23 cellular contexts compared by ENCODE assay signal in genomic region chr3:172239218-172239738, GRCh38.
DNase-seq lines count a peak whose midpoint lies in the region; ATAC-seq and TF ChIP-seq lines count a peak whose summit lies in the region.
"Had no signal": no experiment of that assay in that cellular context is flagged by ENCODE, and none has a peak within 500 bp of the region (broad histone marks: within the 10 kb centered on the region; RNA-seq: fewer than 3 reads in every experiment).

No MANE protein-coding gene starts in this region.

- peaks cover 99% of the 10 kb centered on the region for H3K79me2 ChIP-seq in smooth muscle cell (ENCODE audit: low read depth)

- CTCF ChIA-PET in activated CD8-positive, alpha-beta T cell treated with anti-CD3 and anti-CD28 coated beads for 36 hours (lab: Charles Lee), result no interaction called here

- intact Hi-C loops in Right ventricle myocardium superior (cut with DNase I), result no loop called here
- intact Hi-C loops in activated CD8-positive, alpha-beta T cell treated with anti-CD3 and anti-CD28 coated beads for 36 hours (cut with micrococcal nuclease), result no loop called here

- H2AFZ ChIP-seq in smooth muscle cell (ENCODE audit: low read depth), result no peak overlapping the region
- H2AFZ ChIP-seq: GM23338 had no signal

- H3K9me3 ChIP-seq in right atrium auricular region, result peaks cover 0 to 6% of the 10 kb centered on the region in 2 donors
- no peaks in the 10 kb centered on the region for H3K9me3 ChIP-seq in smooth muscle cell (replicated peaks; ENCODE audit: low read depth)

- peaks cover 19% of the 10 kb centered on the region for H3K9me3 Mint-ChIP-seq in endothelial cell (ENCODE audit: unreplicated experiment)
- peaks cover 18% of the 10 kb centered on the region for H3K9me3 Mint-ChIP-seq in activated CD8-positive, alpha-beta T cell treated with anti-CD3 and anti-CD28 coated beads for 36 hours

- H3K27ac ChIP-seq in right atrium auricular region (no peak overlapping the region), smooth muscle cell (ENCODE audit: low read depth) (peak overlapping the region; percentile 56)

- H3K27me3 ChIP-seq in right atrium auricular region (no peaks in the 10 kb centered on the region), smooth muscle cell (ENCODE audit: low read depth) (no peaks in the 10 kb centered on the region)

- WGBS in smooth muscle cell (ENCODE audit: low lambda C conversion rate), result 92% methylated on average over 3 of the region's 3 CpGs

- peak overlapping the region; percentile 37 for H3K4me3 Mint-ChIP-seq in endothelial cell (ENCODE audit: unreplicated experiment)
- no peak overlapping the region for H3K4me3 Mint-ChIP-seq in activated CD8-positive, alpha-beta T cell treated with anti-CD3 and anti-CD28 coated beads for 36 hours
- H3K4me3 Mint-ChIP-seq: B cell; CD4-positive, alpha-beta T cell; GM23338 had no signal

- H3K4me3 ChIP-seq in right atrium auricular region, result no peak overlapping the region
- no peak overlapping the region for H3K4me3 ChIP-seq in smooth muscle cell
- H3K4me3 ChIP-seq: GM23338 had no signal

- no peak overlapping the region for H3K4me2 ChIP-seq in smooth muscle cell
- H3K4me2 ChIP-seq: GM23338 had no signal

- peaks cover 52% of the 10 kb centered on the region for H3K36me3 Mint-ChIP-seq in endothelial cell (ENCODE audit: low read depth, unreplicated experiment)
- peaks cover 27% of the 10 kb centered on the region for H3K36me3 Mint-ChIP-seq in activated CD8-positive, alpha-beta T cell treated with anti-CD3 and anti-CD28 coated beads for 36 hours (ENCODE audit: low read depth)

- ATAC-seq in Right ventricle myocardium superior (ENCODE audit: poor library complexity), result peak; percentile 21
- ATAC-seq in activated CD8-positive, alpha-beta T cell treated with anti-CD3 and anti-CD28 coated beads for 36 hours, result no peak
- ATAC-seq: GM23338, HCT116 had no signal

- peaks cover 22% of the 10 kb centered on the region for H3K4me1 Mint-ChIP-seq in endothelial cell (ENCODE audit: unreplicated experiment)
- peaks cover 7% of the 10 kb centered on the region for H3K4me1 Mint-ChIP-seq in activated CD8-positive, alpha-beta T cell treated with anti-CD3 and anti-CD28 coated beads for 36 hours (ENCODE audit: low read depth)
- H3K4me1 Mint-ChIP-seq: B cell, GM23338 had no signal

- no peak for DNase-seq in Right ventricle myocardium superior
- DNase-seq in right atrium auricular region (ENCODE audit: low spot score), result no peak
- DNase-seq in RPMI7951 (ENCODE audit: low read depth), result peak; percentile 10
- no peak for DNase-seq in endothelial cell (ENCODE audit: low spot score)
- DNase-seq in smooth muscle cell (lab: John Stamatoyannopoulos, UW; ENCODE audit: unreplicated experiment), result no peak
- DNase-seq in anterior cingulate cortex (lab: John Stamatoyannopoulos, UW), result no peak
- no peak for DNase-seq in T1000 (lab: John Stamatoyannopoulos, UW)
- no peak for DNase-seq in activated CD8-positive, alpha-beta T cell treated with anti-CD3 and anti-CD28 coated beads for 36 hours
- DNase-seq: 8988T; CD4-positive, alpha-beta T cell; GF-D8; KG1; MV-4-11; NCI-H1417; NCI-H187; NCI-H2107; NCI-H510A; NCI-H748 treated with DMSO at 0.1 percent for 48 hours; NK-92 treated with Interleukin-12 subunit alpha and Interleukin-12 subunit beta, amount 100 ng/mL, for 24 hours; SHP77 had no signal

- H4K20me1 ChIP-seq in smooth muscle cell (ENCODE audit: low read depth), result peaks cover 97% of the 10 kb centered on the region

- H3K36me3 ChIP-seq in right atrium auricular region, result peaks cover 6% of the 10 kb centered on the region
- peaks cover 18% of the 10 kb centered on the region for H3K36me3 ChIP-seq in smooth muscle cell (ENCODE audit: low read depth)

- no peak overlapping the region for H3K9ac ChIP-seq in smooth muscle cell (ENCODE audit: low read depth)

- TF ChIP-seq CTCF in right atrium auricular region (IDR thresholded peaks at IDR 0.05), result no peak
- no peak for TF ChIP-seq CTCF in endothelial cell (IDR thresholded peaks at IDR 0.05; ENCODE audit: unreplicated experiment)
- no peak for TF ChIP-seq CTCF in smooth muscle cell (IDR thresholded peaks at IDR 0.05; ENCODE audit: borderline replicate concordance, insufficient read depth, poor library complexity, severe bottlenecking)
- no peak for TF ChIP-seq CTCF in activated CD8-positive, alpha-beta T cell treated with anti-CD3 and anti-CD28 coated beads for 36 hours (IDR thresholded peaks at IDR 0.05)

- POLR2A ChIA-PET in activated CD8-positive, alpha-beta T cell treated with anti-CD3 and anti-CD28 coated beads for 36 hours (lab: Charles Lee), result no interaction called here

- peaks cover 7% of the 10 kb centered on the region for H3K27me3 Mint-ChIP-seq in endothelial cell (ENCODE audit: unreplicated experiment)
- no peaks in the 10 kb centered on the region for H3K27me3 Mint-ChIP-seq in activated CD8-positive, alpha-beta T cell treated with anti-CD3 and anti-CD28 coated beads for 36 hours
- H3K27me3 Mint-ChIP-seq: B cell; CD4-positive, alpha-beta T cell had no signal

- H3K4me1 ChIP-seq in right atrium auricular region (peaks cover 0 to 10% of the 10 kb centered on the region in 2 donors), smooth muscle cell (ENCODE audit: low read depth) (no peaks in the 10 kb centered on the region)

- peaks cover 12% of the 10 kb centered on the region for H3F3A ChIP-seq in smooth muscle cell (ENCODE audit: low read depth)

- H3K27ac Mint-ChIP-seq in endothelial cell (ENCODE audit: unreplicated experiment), result peak overlapping the region; percentile 50
- H3K27ac Mint-ChIP-seq in activated CD8-positive, alpha-beta T cell treated with anti-CD3 and anti-CD28 coated beads for 36 hours, result no peak overlapping the region
- H3K27ac Mint-ChIP-seq: B cell; CD4-positive, alpha-beta T cell; GM23338 had no signal
